9 cellular contexts compared by ENCODE assay signal in genomic region chr19:5225486-5226345, GRCh38.
A peak's percentile ranks its signal among the peaks of the same experiment; 100 is the strongest.
DNase-seq lines count a peak whose midpoint lies in the region; ATAC-seq and TF ChIP-seq lines count a peak whose summit lies in the region.
"Had no signal": no experiment of that assay in that cellular context is flagged by ENCODE, and none has a peak within 500 bp of the region (broad histone marks: within the 10 kb centered on the region; RNA-seq: fewer than 3 reads in every experiment).

No MANE protein-coding gene starts in this region.

- H4K20me1 ChIP-seq in GM23338 (replicated peaks; ENCODE audit: insufficient read depth), result peaks cover 2% of the 10 kb centered on the region; the same call in 1 of the 2 replicates

- H3K27me3 ChIP-seq in GM23338 (ENCODE audit: insufficient read depth), result no peaks in the 10 kb centered on the region
- H3K27me3 ChIP-seq in adipocyte (replicated peaks; ENCODE audit: control insufficient read depth, insufficient read depth, low read length), result no peaks in the 10 kb centered on the region
- peaks cover 6% of the 10 kb centered on the region for H3K27me3 ChIP-seq in kidney epithelial cell (ENCODE audit: control insufficient read depth, insufficient read depth, low read length)

- no peak overlapping the region for H3K9ac ChIP-seq in adipocyte (ENCODE audit: low read length)

- peak overlapping the region; percentile 65; the same call in 1 of the 2 replicates for H3K27ac Mint-ChIP-seq in GM23338
- H3K27ac Mint-ChIP-seq: memory B cell had no signal

- no peak overlapping the region for H3K27ac ChIP-seq in GM23338 (ENCODE audit: low read depth)

- TF ChIP-seq CTCF in AG09319 (IDR thresholded peaks at IDR 0.05; ENCODE audit: low read depth, low read length) (peak; percentile 52), GM23338 (conservative IDR thresholded peaks at IDR 0.05; ENCODE audit: low read depth in 2 of 2) (peak; percentile 68 to 92), kidney epithelial cell (IDR thresholded peaks at IDR 0.05; ENCODE audit: insufficient read depth, low read length, poor library complexity, severe bottlenecking) (peak; percentile 58)

- peaks cover 37% of the 10 kb centered on the region for H3K36me3 Mint-ChIP-seq in GM23338 (ENCODE audit: low read depth)
- H3K36me3 Mint-ChIP-seq: memory B cell had no signal

- peaks cover 13% of the 10 kb centered on the region for H3K27me3 Mint-ChIP-seq in GM23338 (ENCODE audit: insufficient read depth, low read depth, poor library complexity)

- no peak overlapping the region for H2AFZ ChIP-seq in GM23338

- H3K4me1 ChIP-seq in GM23338 (ENCODE audit: insufficient read depth) (peaks cover 6% of the 10 kb centered on the region), adipocyte (ENCODE audit: control insufficient read depth, insufficient read depth, low read length) (no peaks in the 10 kb centered on the region)

- ATAC-seq in GM23338 (peak; percentile 73), HG03135 (IDR thresholded peaks at IDR 0.05; ENCODE audit: unreplicated experiment) (no peak), HG03025 (IDR thresholded peaks at IDR 0.05; ENCODE audit: low FRiP score, unreplicated experiment) (no peak), GM19463 (IDR thresholded peaks at IDR 0.05; ENCODE audit: unreplicated experiment) (no peak)

- no peak overlapping the region for H3K4me2 ChIP-seq in GM23338

- H3K9me3 ChIP-seq in adipocyte (ENCODE audit: control insufficient read depth, low read length), result no peaks in the 10 kb centered on the region

- no peak for DNase-seq in AG09319 (ENCODE audit: extremely low read depth, low read depth)
- DNase-seq in GM23338 (ENCODE audit: low spot score), result peak; percentile 75
- DNase-seq in adipocyte (ENCODE audit: low read depth), result peak; percentile 20
- no peak for DNase-seq in kidney epithelial cell (ENCODE audit: low read depth)
- no peak for DNase-seq in effector CD4-positive, alpha-beta T cell

- H3K4me1 Mint-ChIP-seq in GM23338, result peaks cover 13% of the 10 kb centered on the region

- H3K36me3 ChIP-seq in GM23338 (ENCODE audit: insufficient read depth) (peaks cover 10% of the 10 kb centered on the region; the same call in 1 of the 2 replicates), adipocyte (ENCODE audit: control insufficient read depth, insufficient read depth, low read length, severe bottlenecking) (peaks cover 56% of the 10 kb centered on the region), kidney epithelial cell (ENCODE audit: control insufficient read depth, insufficient read depth, low read length) (no peaks in the 10 kb centered on the region)

- H3K4me3 ChIP-seq in GM23338 (no peak overlapping the region), adipocyte (ENCODE audit: low read length) (no peak overlapping the region), kidney epithelial cell (ENCODE audit: low read depth, low read length) (no peak overlapping the region)

- H3F3A ChIP-seq in GM23338 (replicated peaks; ENCODE audit: low read depth), result peaks cover 6% of the 10 kb centered on the region

- no peaks in the 10 kb centered on the region; the same call in 2 of the 3 replicates for H3K9me3 Mint-ChIP-seq in GM23338
- H3K9me3 Mint-ChIP-seq: memory B cell had no signal

- no peaks in the 10 kb centered on the region for H3K9me2 ChIP-seq in GM23338 (ENCODE audit: insufficient read depth)

- H3K79me2 ChIP-seq in GM23338 (replicated peaks; ENCODE audit: insufficient read depth), result no peaks in the 10 kb centered on the region

- no peak overlapping the region for H3K4me3 Mint-ChIP-seq in GM23338
- H3K4me3 Mint-ChIP-seq: memory B cell had no signal

TF ChIP-seq in GM23338, 12 proteins besides CTCF, POLR2A, EP300 and RAD21:
- TF ChIP-seq STAT1 (IDR thresholded peaks at IDR 0.05; ENCODE audit: unreplicated experiment) (no peak), ZNF462 (CRISPR knock-in tag; IDR thresholded peaks at IDR 0.05) (no peak), JUNB (IDR thresholded peaks at IDR 0.05; ENCODE audit: unreplicated experiment) (no peak), EZH2phosphoT487 (IDR thresholded peaks at IDR 0.05; ENCODE audit: unreplicated experiment) (no peak)

Comparison
In these comparisons a context has a peak if more than half of its experiments do, and no peak if none do; other contexts are left out.
1. DNase-seq: peak in GM23338 (single experiment) and adipocyte (single experiment); none in AG09319 (single experiment), kidney epithelial cell (single experiment) and effector CD4-positive, alpha-beta T cell (single experiment).
2. Peak in every context shown above with its lines, with median percentiles within 50 percentile points of each other: CTCF ChIP-seq.